16 cellular contexts compared by ENCODE assay signal in genomic region chr1:43423672-43424550, GRCh38. TPM values are rescaled to one million over a fixed set of nuclear protein-coding genes. Genes with fewer than 3 reads are reported as not detected.
A peak's percentile ranks its signal among the peaks of the same experiment; 100 is the strongest.
DNase-seq lines count a peak whose midpoint lies in the region; ATAC-seq and TF ChIP-seq lines count a peak whose summit lies in the region.
"Had no signal": no experiment of that assay in that cellular context is flagged by ENCODE, and none has a peak within 500 bp of the region (broad histone marks: within the 10 kb centered on the region; RNA-seq: fewer than 3 reads in every experiment).

No MANE protein-coding gene starts in this region.

- peak overlapping the region; percentile 42 for H3K27ac Mint-ChIP-seq in activated CD4-positive, alpha-beta memory T cell treated with anti-CD3 and anti-CD28 coated beads, Interleukin-2, amount 10 ng/mL, durations not matched to agents 7 days and 5 days
- H3K27ac Mint-ChIP-seq: activated B cell treated with CpG ODN at 0.5 μM for 24 hours; dendritic cell treated with granulocyte-macrophage colony-stimulating factor and Interleukin-4, amounts not matched to agents 40 ng/mL and 50 ng/mL, for 4 days had no signal

- H3K36me3 Mint-ChIP-seq in activated CD4-positive, alpha-beta memory T cell treated with anti-CD3 and anti-CD28 coated beads, Interleukin-2, amount 10 ng/mL, durations not matched to agents 7 days and 5 days (ENCODE audit: low read depth): peaks cover 67% of the 10 kb centered on the region

- CTCF ChIA-PET in activated CD4-positive, alpha-beta memory T cell treated with anti-CD3 and anti-CD28 coated beads, Interleukin-2, amount 10 ng/mL, durations not matched to agents 7 days and 5 days (lab: Charles Lee): interaction anchor here (0.6 kb wide), 1 partner anchor 9 kb away, joined by 3 read pairs; no protein-coding TSS in a partner anchor

- H3K9me3 Mint-ChIP-seq in activated CD4-positive, alpha-beta memory T cell treated with anti-CD3 and anti-CD28 coated beads, Interleukin-2, amount 10 ng/mL, durations not matched to agents 7 days and 5 days: no peaks in the 10 kb centered on the region
- H3K9me3 Mint-ChIP-seq: activated B cell treated with CpG ODN at 0.5 μM for 24 hours; dendritic cell treated with granulocyte-macrophage colony-stimulating factor and Interleukin-4, amounts not matched to agents 40 ng/mL and 50 ng/mL, for 4 days had no signal

- DNase-seq in cardiac septum (ENCODE audit: low spot score) (peak; percentile 22), left ventricle myocardium inferior (no peak), left lung (no peak), upper lobe of right lung (no peak), DMS53 treated with DMSO at 0.1 percent for 48 hours (lab: John Stamatoyannopoulos, UW; ENCODE audit: unreplicated experiment) (no peak), middle frontal gyrus (ENCODE audit: extremely low spot score, low spot score) (no peak)
- DNase-seq in activated CD4-positive, alpha-beta memory T cell treated with anti-CD3 and anti-CD28 coated beads, Interleukin-2, amount 10 ng/mL, durations not matched to agents 7 days and 5 days: no peak
- DNase-seq: activated B cell treated with CpG ODN at 0.5 μM for 24 hours, DMS153, H7, NCI-H1417, NCI-H446, OCI-M1 had no signal

- peaks cover 12% of the 10 kb centered on the region for H3K4me1 Mint-ChIP-seq in activated CD4-positive, alpha-beta memory T cell treated with anti-CD3 and anti-CD28 coated beads, Interleukin-2, amount 10 ng/mL, durations not matched to agents 7 days and 5 days
- H3K4me1 Mint-ChIP-seq: activated B cell treated with CpG ODN at 0.5 μM for 24 hours had no signal

- ATAC-seq in left lung (peak; percentile 11), upper lobe of right lung (peak; percentile 42), GM21360 (IDR thresholded peaks at IDR 0.05; ENCODE audit: unreplicated experiment) (no peak)

- H3K4me1 ChIP-seq in left ventricle myocardium inferior: no peaks in the 10 kb centered on the region
- H3K4me1 ChIP-seq in left lung: no peaks in the 10 kb centered on the region
- H3K4me1 ChIP-seq in upper lobe of right lung: no peaks in the 10 kb centered on the region
- H3K4me1 ChIP-seq: ascending aorta had no signal

- H3K9me3 ChIP-seq in left ventricle myocardium inferior (replicated peaks) (no peaks in the 10 kb centered on the region), left lung (no peaks in the 10 kb centered on the region), upper lobe of right lung (no peaks in the 10 kb centered on the region)
- H3K9me3 ChIP-seq: ascending aorta had no signal

- H3K27me3 ChIP-seq in left ventricle myocardium inferior (ENCODE audit: low read depth): no peaks in the 10 kb centered on the region
- H3K27me3 ChIP-seq in left lung: no peaks in the 10 kb centered on the region
- no peaks in the 10 kb centered on the region for H3K27me3 ChIP-seq in upper lobe of right lung
- H3K27me3 ChIP-seq: ascending aorta had no signal

- no peak overlapping the region for H3K27ac ChIP-seq in left ventricle myocardium inferior (replicated peaks)
- H3K27ac ChIP-seq in left lung: no peak overlapping the region
- no peak overlapping the region for H3K27ac ChIP-seq in upper lobe of right lung
- H3K27ac ChIP-seq: ascending aorta had no signal

- intact Hi-C loops in cardiac septum (cut with DNase I) (no loop called here), left ventricle myocardium inferior (cut with micrococcal nuclease) (no loop called here), left lung (cut with DNase I) (no loop called here), upper lobe of right lung (cut with DNase I) (no loop called here)

- H3K27me3 Mint-ChIP-seq in activated CD4-positive, alpha-beta memory T cell treated with anti-CD3 and anti-CD28 coated beads, Interleukin-2, amount 10 ng/mL, durations not matched to agents 7 days and 5 days: no peaks in the 10 kb centered on the region
- H3K27me3 Mint-ChIP-seq: activated B cell treated with CpG ODN at 0.5 μM for 24 hours; dendritic cell treated with granulocyte-macrophage colony-stimulating factor and Interleukin-4, amounts not matched to agents 40 ng/mL and 50 ng/mL, for 4 days had no signal

- POLR2A ChIA-PET in activated CD4-positive, alpha-beta memory T cell treated with anti-CD3 and anti-CD28 coated beads, Interleukin-2, amount 10 ng/mL, durations not matched to agents 7 days and 5 days (lab: Charles Lee): no interaction called here

- H3K4me3 ChIP-seq in left ventricle myocardium inferior (no peak overlapping the region), left lung (no peak overlapping the region), upper lobe of right lung (no peak overlapping the region)
- H3K4me3 ChIP-seq: ascending aorta had no signal

- TF ChIP-seq CTCF in left ventricle myocardium inferior (IDR thresholded peaks at IDR 0.05; ENCODE audit: borderline replicate concordance) (no peak), left lung (IDR thresholded peaks at IDR 0.05) (no peak), upper lobe of right lung (IDR thresholded peaks at IDR 0.05) (no peak)

- H3K4me3 Mint-ChIP-seq in activated CD4-positive, alpha-beta memory T cell treated with anti-CD3 and anti-CD28 coated beads, Interleukin-2, amount 10 ng/mL, durations not matched to agents 7 days and 5 days: no peak overlapping the region
- H3K4me3 Mint-ChIP-seq: activated B cell treated with CpG ODN at 0.5 μM for 24 hours; dendritic cell treated with granulocyte-macrophage colony-stimulating factor and Interleukin-4, amounts not matched to agents 40 ng/mL and 50 ng/mL, for 4 days had no signal

- H3K36me3 ChIP-seq in left ventricle myocardium inferior (peaks cover 97% of the 10 kb centered on the region), left lung (peaks cover 3 to 95% of the 10 kb centered on the region in 2 donors), upper lobe of right lung (peaks cover 92% of the 10 kb centered on the region)

RNA-seq across cellular contexts. Expression of gene HYI, which starts 29.8 kb away (rescaled TPM):
- total RNA-seq in cardiac septum (26.3 TPM), left ventricle myocardium inferior (22.8 TPM), left lung (10 to 100 TPM; 55.9 to 60.2 TPM), upper lobe of right lung (72.6 TPM)
- 10 to 100 TPM; 15.6 to 16.8 TPM for total RNA-seq in activated CD4-positive, alpha-beta memory T cell treated with anti-CD3 and anti-CD28 coated beads, Interleukin-2, amount 10 ng/mL, durations not matched to agents 7 days and 5 days

RNA-seq across cellular contexts. Expression of gene SZT2, which starts 34.2 kb away (rescaled TPM):
- total RNA-seq in cardiac septum: 35.7 TPM
- 24.8 TPM for total RNA-seq in left ventricle myocardium inferior
- 10 to 100 TPM; 55.6 to 57.8 TPM for total RNA-seq in activated CD4-positive, alpha-beta memory T cell treated with anti-CD3 and anti-CD28 coated beads, Interleukin-2, amount 10 ng/mL, durations not matched to agents 7 days and 5 days
- 10 to 100 TPM; 40.1 to 68.0 TPM for total RNA-seq in left lung
- 70.4 TPM for total RNA-seq in upper lobe of right lung

RNA-seq across cellular contexts. Expression of gene MED8, which starts 34.3 kb away (rescaled TPM):
- total RNA-seq in cardiac septum (17.9 TPM), left ventricle myocardium inferior (15.7 TPM), left lung (10 to 100 TPM; 40.3 to 48.5 TPM), upper lobe of right lung (37.3 TPM)
- total RNA-seq in activated CD4-positive, alpha-beta memory T cell treated with anti-CD3 and anti-CD28 coated beads, Interleukin-2, amount 10 ng/mL, durations not matched to agents 7 days and 5 days: 10 to 100 TPM; 35.6 to 36.9 TPM

RNA-seq across cellular contexts. Expression of gene ELOVL1, which starts 56.1 kb away (rescaled TPM):
- total RNA-seq in cardiac septum: 37.8 TPM
- total RNA-seq in left ventricle myocardium inferior: 26.7 TPM
- 10 to 100 TPM; 71.8 to 74.1 TPM for total RNA-seq in activated CD4-positive, alpha-beta memory T cell treated with anti-CD3 and anti-CD28 coated beads, Interleukin-2, amount 10 ng/mL, durations not matched to agents 7 days and 5 days
- total RNA-seq in left lung: 100 to 1,000 TPM; 118 to 144 TPM
- 98.9 TPM for total RNA-seq in upper lobe of right lung
